In genomic region chr19:23075031-23075733, GRCh38 we compare ENCODE assay signal across 8 cellular contexts. TPM values are rescaled to one million over a fixed set of nuclear protein-coding genes. Genes with fewer than 3 reads are reported as not detected.
A peak's percentile ranks its signal among the peaks of the same experiment; 100 is the strongest.
DNase-seq lines count a peak whose midpoint lies in the region; ATAC-seq, FAIRE-seq and TF ChIP-seq lines count a peak whose summit lies in the region.

No MANE protein-coding gene starts in this region.

- H2AK5ac ChIP-seq in H1 (ENCODE audit: low read depth, low read length), result peak overlapping the region; percentile 84; the same call in 1 of the 2 replicates

- TF ChIP-seq POLR2A in H1 (IDR thresholded peaks at IDR 0.05; ENCODE audit: control extremely low read depth in 1 of 2, low read depth in 2 of 2, low read length in 2 of 2) (peak; percentile 94 to 99), suprapubic skin (IDR thresholded peaks at IDR 0.05) (no peak)

- ATAC-seq in HG03139 (IDR thresholded peaks at IDR 0.05; ENCODE audit: unreplicated experiment) (peak; percentile 73), HG03280 (IDR thresholded peaks at IDR 0.05; ENCODE audit: unreplicated experiment) (no peak), HG03025 (IDR thresholded peaks at IDR 0.05; ENCODE audit: low FRiP score, unreplicated experiment) (no peak)

- H3K27ac ChIP-seq in H1 (ENCODE audit: low read depth, low read length) (peak overlapping the region; percentile 100), suprapubic skin (no peak overlapping the region)

- H3K4ac ChIP-seq in H1 (replicated peaks; ENCODE audit: insufficient read length, low read depth, low read length), result peak overlapping the region; percentile 100

- TF ChIP-seq CTCF in H1 (IDR thresholded peaks at IDR 0.05; ENCODE audit: control extremely low read depth in 1 of 3, insufficient read depth in 1 of 3, low read depth in 1 of 3, low read length in 3 of 3), result no peak
- no peak for TF ChIP-seq CTCF in suprapubic skin (IDR thresholded peaks at IDR 0.05)

- peak overlapping the region; percentile 100; the same call in 1 of the 2 replicates for H4K8ac ChIP-seq in H1 (ENCODE audit: extremely low read depth, insufficient read depth, low read length)

- H3K23ac ChIP-seq in H1 (ENCODE audit: insufficient read length), result no peak overlapping the region

- H2BK12ac ChIP-seq in H1 (ENCODE audit: low read depth, low read length), result peak overlapping the region; percentile 94; the same call in 1 of the 2 replicates

- H3K23me2 ChIP-seq in H1 (ENCODE audit: low read depth, low read length), result peaks cover 3% of the 10 kb centered on the region; the same call in 1 of the 2 replicates

- H4K20me1 ChIP-seq in H1 (replicated peaks in 1 of 2; ENCODE audit: control insufficient read depth in 1 of 2, insufficient read depth in 2 of 2, low read length in 2 of 2), result no peaks in the 10 kb centered on the region

- H3K4me1 ChIP-seq in H1 (replicated peaks in 1 of 4; ENCODE audit: control insufficient read depth in 3 of 4, insufficient read depth in 4 of 4, low read length in 3 of 4), result peaks cover 0 to 2% (median 0%) of the 10 kb centered on the region in 4 experiments; a peak in 1 of 7 replicates
- H3K4me1 ChIP-seq in suprapubic skin, result peaks cover 5% of the 10 kb centered on the region

- H2BK20ac ChIP-seq in H1 (ENCODE audit: low read length), result 0 out of 2 replicates have a peak overlapping the region, but pooled peaks have one; percentile 34

- H3K9ac ChIP-seq in H1 (replicated peaks in 1 of 4; ENCODE audit: extremely low read depth in 1 of 4, low read depth in 3 of 4, low read length in 3 of 4), result peak overlapping the region; percentile 98 to 100 (median 100)

- H2BK120ac ChIP-seq in H1 (replicated peaks; ENCODE audit: low read depth, low read length), result peak overlapping the region; percentile 96

- no peaks in the 10 kb centered on the region for H3K27me3 ChIP-seq in H1 (replicated peaks in 1 of 4; ENCODE audit: control insufficient read depth in 3 of 4, extremely low read depth in 1 of 4, insufficient read depth in 3 of 4, low read length in 3 of 4)
- H3K27me3 ChIP-seq in suprapubic skin, result peaks cover 11% of the 10 kb centered on the region

- FAIRE-seq in H1 (lab: Jason Lieb, UNC), result peak; percentile 86

- H3K18ac ChIP-seq in H1 (ENCODE audit: extremely low read depth, low read length), result peak overlapping the region; percentile 96

- TF ChIP-seq RAD21 in H1 (IDR thresholded peaks at IDR 0.05 in 1 of 2, conservative IDR thresholded peaks at IDR 0.05 in 1 of 2; ENCODE audit: low read depth in 2 of 2, low read length in 2 of 2), result peak in 1 of 2 experiments; percentile 7; a peak in 1 of 4 replicates

- H4K5ac ChIP-seq in H1 (ENCODE audit: insufficient read length, low read depth, low read length), result peak overlapping the region; percentile 98

- TF ChIP-seq EP300 in H1 (IDR thresholded peaks at IDR 0.05; ENCODE audit: borderline replicate concordance in 1 of 2, low read depth in 2 of 2, low read length in 2 of 2) (no peak; a peak in 1 of 3 replicates), suprapubic skin (IDR thresholded peaks at IDR 0.05) (no peak)

- H3K14ac ChIP-seq in H1 (ENCODE audit: insufficient read length), result no peak overlapping the region

- H3K4me2 ChIP-seq in H1 (ENCODE audit: insufficient read depth in 1 of 2, low read depth in 2 of 2, low read length in 2 of 2), result peak overlapping the region; percentile 63 to 68

- H3K79me2 ChIP-seq in H1 (ENCODE audit: control insufficient read depth in 1 of 2, insufficient read depth in 2 of 2, low read length in 2 of 2), result peaks cover 12 to 47% of the 10 kb centered on the region in 2 experiments

- H2AFZ ChIP-seq in H1 (ENCODE audit: low read length), result peak overlapping the region; percentile 76; the same call in 1 of the 2 replicates

- peak; percentile 82 for DNase-seq in ELR (ENCODE audit: low read depth)
- peak; percentile 89 for DNase-seq in OCI-M1 (lab: John Stamatoyannopoulos, UW)
- peak; percentile 92 to 95 for DNase-seq in H1 (ENCODE audit: low read depth in 1 of 2, low spot score in 2 of 2)
- peak; percentile 33 for DNase-seq in medulla oblongata (ENCODE audit: extremely low spot score)
- DNase-seq in suprapubic skin (ENCODE audit: low spot score in 2 of 2), result peak; percentile 60 to 80

- H3K9me3 ChIP-seq in H1 (ENCODE audit: insufficient read depth in 2 of 2, low read depth in 1 of 2, low read length in 1 of 2) (peaks cover 6 to 13% of the 10 kb centered on the region in 2 experiments), suprapubic skin (no peaks in the 10 kb centered on the region)

- 1% methylated on average over 36 of the region's 48 CpGs; no CpG with 5 or more reads in 1 of the 2 experiments for WGBS in H1 (ENCODE audit: extremely low coverage in 1 of 2, insufficient coverage in 1 of 2, insufficient read length in 1 of 2, insufficient replicate concordance in 2 of 2, low coverage in 1 of 2, low lambda C conversion rate in 2 of 2, missing lambda C conversion rate in 1 of 2), 2 experiments
- WGBS in suprapubic skin, result 1% methylated on average over 28 of the region's 48 CpGs

- peak overlapping the region; percentile 97 for H2BK5ac ChIP-seq in H1 (ENCODE audit: low read depth, low read length)

- peak overlapping the region; percentile 84 to 99 (median 97) for H3K4me3 ChIP-seq in H1 (ENCODE audit: extremely low read depth in 1 of 4, insufficient read depth in 2 of 4, low read depth in 3 of 4, low read length in 4 of 4)
- peak overlapping the region; percentile 57 for H3K4me3 ChIP-seq in suprapubic skin

- peak overlapping the region; percentile 100 for H4K91ac ChIP-seq in H1 (replicated peaks; ENCODE audit: insufficient read length, low read length)

- peak overlapping the region; percentile 81; the same call in 1 of the 2 replicates for H2BK15ac ChIP-seq in H1 (ENCODE audit: low read length)

- peak overlapping the region; percentile 99 for H3K56ac ChIP-seq in H1 (replicated peaks; ENCODE audit: insufficient read length, low read depth, low read length)

- H3K36me3 ChIP-seq in H1 (ENCODE audit: control insufficient read depth in 2 of 4, insufficient read depth in 4 of 4, low read length in 3 of 4) (peaks cover 0 to 12% (median 4%) of the 10 kb centered on the region in 4 experiments; a peak in 3 of 8 replicates), suprapubic skin (no peaks in the 10 kb centered on the region)

- POLR2A ChIA-PET in H1 (lab: Charles Lee; ENCODE audit: partially characterized antibody), result interaction anchor here (0.5 to 3.1 kb wide), 45 partner anchors 9 to 1668 kb away, joined by 3 to 24 read pairs (median 4); partner anchors contain the start of genes ZNF675, ZNF724 and ZNF730

- H3K79me1 ChIP-seq in H1 (ENCODE audit: low read depth, low read length), result no peaks in the 10 kb centered on the region; the same call in 1 of the 2 replicates

- CTCF ChIA-PET in H1 (lab: Charles Lee; ENCODE audit: partially characterized antibody), result interaction anchor here (0.7 to 1.0 kb wide), 3 partner anchors 12 to 191 kb away, joined by 3 read pairs; no protein-coding TSS in a partner anchor

TF ChIP-seq in H1, 55 proteins besides CTCF, POLR2A, EP300 and RAD21 (continues in another document):
- no peak for TF ChIP-seq E2F6 (IDR thresholded peaks at IDR 0.05)
- no peak for TF ChIP-seq JUND (IDR thresholded peaks at IDR 0.05; ENCODE audit: low read length)
- TF ChIP-seq SIN3A (conservative IDR thresholded peaks at IDR 0.05 in 1 of 2, IDR thresholded peaks at IDR 0.05 in 1 of 2; ENCODE audit: low read depth in 1 of 2, low read length in 2 of 2), result 0 out of 4 replicates have a peak, but pooled peaks of 1 of the 2 experiments have one; percentile 20
- TF ChIP-seq GABPA (IDR thresholded peaks at IDR 0.05; ENCODE audit: borderline replicate concordance, insufficient read depth, low read length), result 0 out of 2 replicates have a peak, but pooled peaks have one; percentile 20
- peak; percentile 43 for TF ChIP-seq NANOG (IDR thresholded peaks at IDR 0.05; ENCODE audit: insufficient read depth, low read depth, low read length, poor library complexity, severe bottlenecking)
- TF ChIP-seq POLR2AphosphoS5 (IDR thresholded peaks at IDR 0.05; ENCODE audit: low read depth, low read length), result peak; percentile 96
- no peak for TF ChIP-seq RNF2 (IDR thresholded peaks at IDR 0.05; ENCODE audit: borderline replicate concordance, low read depth, low read length, missing control alignments, poor library complexity, severe bottlenecking)
- TF ChIP-seq YY1 (IDR thresholded peaks at IDR 0.05; ENCODE audit: low read depth, low read length), result peak; percentile 95
- TF ChIP-seq USF2 (IDR thresholded peaks at IDR 0.05; ENCODE audit: low read length), result no peak
- TF ChIP-seq TAF1 (IDR thresholded peaks at IDR 0.05; ENCODE audit: low read depth, low read length), result peak; percentile 95
- TF ChIP-seq POU5F1 (IDR thresholded peaks at IDR 0.05; ENCODE audit: low read depth, low read length), result no peak
- TF ChIP-seq SRF (IDR thresholded peaks at IDR 0.05; ENCODE audit: low read depth, low read length), result no peak
- TF ChIP-seq RBBP5 (IDR thresholded peaks at IDR 0.05; ENCODE audit: borderline replicate concordance, low read depth, low read length), result peak; percentile 44; the same call in 1 of the 2 replicates
- TF ChIP-seq KDM4A (IDR thresholded peaks at IDR 0.05; ENCODE audit: low read depth, low read length, severe bottlenecking), result peak; percentile 78

RNA-seq across cellular contexts. Expression of gene ZNF730, which starts 41.6 kb away (rescaled TPM):
- total RNA-seq in H1 (2021; fragmentation: NEBNext Ultra II Directional; extraction: Animal tissue kit (Norgen Biotek cat#: 25700)), result 24.7 and 29.4 TPM in 2 replicates
- polyA plus RNA-seq in H1 (2011; rRNA removed), result 5.2 and 7.0 TPM in 2 replicates
- polyA plus RNA-seq in H1 (2011; cell fraction: cytosol; rRNA removed), result 10.5 TPM
- 8.7 TPM for polyA plus RNA-seq in H1 (2011; cell fraction: nucleus; rRNA removed)
- 5.4 to 11.5 TPM (median 7.0 TPM) in 4 replicates for polyA plus RNA-seq in H1 (2012, experiment 1 of 2)
- polyA plus RNA-seq in H1 (2012, experiment 2 of 2), result 1.2 TPM
- polyA plus RNA-seq in H1 (2013, experiment 1 of 2), result 22.2 TPM
- polyA plus RNA-seq in H1 (2013, experiment 2 of 2), result 19.1 TPM
- polyA minus RNA-seq in H1 (2011; rRNA and poly(A)+ RNA removed), result 25.6 and 32.7 TPM in 2 replicates
- 22.2 TPM for polyA minus RNA-seq in H1 (2011; cell fraction: cytosol; rRNA and poly(A)+ RNA removed)
- 95.4 TPM for polyA minus RNA-seq in H1 (2011; cell fraction: nucleus; rRNA and poly(A)+ RNA removed)
- total RNA-seq in suprapubic skin, result not detected

Comparison
In these comparisons a context has a peak if more than half of its experiments do, and no peak if none do; other contexts are left out.
1. DNase-seq: peak in every context shown above with its lines; median percentile 94 in H1; 89 in OCI-M1; 82 in ELR; 70 in suprapubic skin; 33 in medulla oblongata.
2. POLR2A ChIP-seq: peak in H1 (2 of 2); none in suprapubic skin (0 of 2).
3. RNA of gene ZNF730, which starts 41.6 kb away (total RNA-seq): 24.7 to 29.4 TPM in H1; not detected in suprapubic skin; every median in the first group is over 10 times any median in the second.